Comparison of ENCODE assay signal across 35 cellular contexts in the genomic region with DNA sequence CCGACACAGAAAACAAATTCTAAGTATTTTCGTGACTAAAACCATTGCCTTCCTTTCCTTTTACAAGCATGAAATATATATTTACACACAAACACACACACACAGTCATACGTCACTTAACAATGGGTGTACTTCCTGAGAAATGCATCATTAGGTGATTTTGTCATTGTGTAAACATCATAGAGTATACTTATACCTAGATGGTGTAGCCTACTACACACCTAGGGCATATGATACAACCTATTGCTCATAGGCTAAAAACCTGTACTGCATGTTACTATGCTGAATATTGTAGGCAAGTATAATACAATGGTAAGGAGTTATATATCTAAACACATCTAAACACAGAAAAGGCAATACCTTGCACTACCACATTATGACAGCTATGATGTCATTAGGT. TPM values are rescaled to one million over a fixed set of nuclear protein-coding genes. Genes with fewer than 3 reads are reported as not detected.
"Had no signal": no experiment of that assay in that cellular context is flagged by ENCODE, and none has a peak within 500 bp of the region (broad histone marks: within the 10 kb centered on the region; RNA-seq: fewer than 3 reads in every experiment).

No MANE protein-coding gene starts in this region.

- H3K4me3 ChIP-seq: adrenal gland, MG63, Peyer's patch had no signal

- DNase-seq: activated B cell treated with CpG ODN at 0.5 μM for 24 hours; activated CD4-positive, alpha-beta memory T cell treated with anti-CD3 and anti-CD28 coated beads for 36 hours; activated CD4-positive, alpha-beta T cell treated with anti-CD3 and anti-CD28 coated beads for 4 hours; activated CD4-positive, alpha-beta T cell treated with anti-CD3 and anti-CD28 coated beads, Interleukin-2, amount 50 U/mL, for 1 hour; activated CD4-positive, CD25-positive, alpha-beta regulatory T cell treated with anti-CD3 and anti-CD28 coated beads, Interleukin-2, amount 50 U/mL, for 72 hours; activated CD8-positive, alpha-beta memory T cell treated with anti-CD3 and anti-CD28 coated beads, Interleukin-2, amount 50 U/mL, for 4 hours; activated gamma-delta T cell treated with Interleukin-2 at 50 U/mL for 16 hours; activated naive CD4-positive, alpha-beta T cell treated with anti-CD3 and anti-CD28 coated beads for 36 hours; activated T-cell treated with anti-CD3 and anti-CD28 coated beads for 4 hours; activated T-cell treated with anti-CD3 and anti-CD28 coated beads, Interleukin-2, amount 50 U/mL, for 4 hours; adrenal gland; central memory CD4-positive, alpha-beta T cell; Kasumi-1; MG63; NCI-H1048; NCI-H1105 treated with DMSO at 0.1 percent for 48 hours; NCI-H1436; NCI-H1694; NCI-H1930; NCI-H2107; NCI-H2171; NCI-H510A; NCI-H526; NCI-H82; Peyer's patch; RPMI8226; SIG-M5; T-helper 1 cell; T-helper 2 cell; T-helper 9 cell had no signal

- H3K36me3 ChIP-seq: adrenal gland, MG63, Peyer's patch had no signal

- ATAC-seq: activated naive CD4-positive, alpha-beta T cell treated with anti-CD3 and anti-CD28 coated beads, Interleukin-2, amount 50 U/mL, for 72 hours; activated T-cell treated with anti-CD3 and anti-CD28 coated beads, Interleukin-2, amount 50 U/mL, for 4 hours; Right ventricle myocardium inferior; SK-N-SH treated with all-trans-retinoic acid at 6 μM for 48 hours had no signal

- H3K27ac ChIP-seq: adrenal gland, Peyer's patch, VCaP had no signal

- H3K27me3 ChIP-seq: adrenal gland, Peyer's patch had no signal

- H3K9me3 ChIP-seq: adrenal gland, MG63, Peyer's patch had no signal

- H3K4me1 ChIP-seq: adrenal gland, Peyer's patch had no signal

RNA-seq across cellular contexts. Expression of a gene that starts 28.6 kb away (rescaled TPM):
- total RNA-seq: activated B cell treated with CpG ODN at 0.5 μM for 24 hours; activated CD4-positive, alpha-beta memory T cell treated with anti-CD3 and anti-CD28 coated beads for 36 hours; activated naive CD4-positive, alpha-beta T cell treated with anti-CD3 and anti-CD28 coated beads for 36 hours; activated naive CD4-positive, alpha-beta T cell treated with anti-CD3 and anti-CD28 coated beads, Interleukin-2, amount 50 U/mL, for 72 hours; activated T-cell treated with anti-CD3 and anti-CD28 coated beads, Interleukin-2, amount 50 U/mL, for 4 hours; Right ventricle myocardium inferior; SK-MEL-5 had no signal
- polyA plus RNA-seq: adrenal gland had no signal
